In genomic region chr4:70505152-70505748, GRCh38 we compare ENCODE assay signal across 9 cellular contexts. TPM values are rescaled to one million over a fixed set of nuclear protein-coding genes. Genes with fewer than 3 reads are reported as not detected.
DNase-seq lines count a peak whose midpoint lies in the region; ATAC-seq and TF ChIP-seq lines count a peak whose summit lies in the region.
"Had no signal": no experiment of that assay in that cellular context is flagged by ENCODE, and none has a peak within 500 bp of the region (broad histone marks: within the 10 kb centered on the region; RNA-seq: fewer than 3 reads in every experiment).

No MANE protein-coding gene starts in this region.

- no peaks in the 10 kb centered on the region for H3K9me3 ChIP-seq in OCI-LY1 (ENCODE audit: low read length)

- H3K27ac Mint-ChIP-seq in osteocyte (ENCODE audit: unreplicated experiment), result no peak overlapping the region

- no peaks in the 10 kb centered on the region for H3K4me1 Mint-ChIP-seq in osteocyte (ENCODE audit: unreplicated experiment)

- peak; percentile 95 for ATAC-seq in HG03175 (IDR thresholded peaks at IDR 0.05; ENCODE audit: unreplicated experiment)

- peaks cover 11% of the 10 kb centered on the region for H3K27me3 Mint-ChIP-seq in osteocyte (ENCODE audit: unreplicated experiment)

- peak; percentile 58 for DNase-seq in COLO668 (lab: John Stamatoyannopoulos, UW; ENCODE audit: unreplicated experiment)
- peak; percentile 15 for DNase-seq in GM19238 (ENCODE audit: insufficient read length, low spot score)
- DNase-seq in activated T-helper 1 cell treated with Interleukin-2 at 50 U/mL for 16 hours (ENCODE audit: low read depth), result peak; percentile 23
- DNase-seq in fibroblast of villous mesenchyme (ENCODE audit: low read depth), result peak; percentile 38
- DNase-seq in osteocyte (ENCODE audit: extremely low spot score, unreplicated experiment), result no peak
- peak; percentile 62 for DNase-seq in ureter (ENCODE audit: low spot score)

- H3F3A ChIP-seq in OCI-LY1 (ENCODE audit: insufficient read depth, low read length), result no peaks in the 10 kb centered on the region

- no peak overlapping the region for H3K4me3 ChIP-seq in OCI-LY1 (ENCODE audit: low read depth, low read length, poor library complexity, severe bottlenecking)
- no peak overlapping the region for H3K4me3 ChIP-seq in fibroblast of villous mesenchyme (ENCODE audit: low read depth, low read length)

- H3K27ac ChIP-seq in OCI-LY1 (ENCODE audit: low read depth, low read length, poor library complexity, severe bottlenecking), result no peak overlapping the region

- H3K9ac ChIP-seq in OCI-LY1 (ENCODE audit: low read length), result no peak overlapping the region

- no peaks in the 10 kb centered on the region for H3K36me3 Mint-ChIP-seq in osteocyte (ENCODE audit: unreplicated experiment)

- H3K4me2 ChIP-seq in OCI-LY1 (ENCODE audit: low read length), result no peak overlapping the region

- H3K27me3 ChIP-seq in OCI-LY1 (ENCODE audit: insufficient read depth, low read length), result no peaks in the 10 kb centered on the region

- H3K9me2 ChIP-seq in OCI-LY1 (ENCODE audit: low read depth, low read length), result no peaks in the 10 kb centered on the region

- H4K20me1 ChIP-seq in OCI-LY1 (ENCODE audit: insufficient read depth, low read length), result no peaks in the 10 kb centered on the region

- no peak overlapping the region for H3K4me3 Mint-ChIP-seq in osteocyte (ENCODE audit: unreplicated experiment)

- no peak overlapping the region; the same call in 1 of the 2 replicates for H2AFZ ChIP-seq in OCI-LY1 (ENCODE audit: low read length)

- no peaks in the 10 kb centered on the region for H3K9me3 Mint-ChIP-seq in osteocyte (ENCODE audit: unreplicated experiment)

- H3K36me3 ChIP-seq in OCI-LY1 (ENCODE audit: insufficient read depth, low read length), result no peaks in the 10 kb centered on the region

- peak; percentile 98 for TF ChIP-seq CTCF in OCI-LY1 (IDR thresholded peaks at IDR 0.05; ENCODE audit: low read length)
- peak; percentile 98 for TF ChIP-seq CTCF in fibroblast of villous mesenchyme (IDR thresholded peaks at IDR 0.05; ENCODE audit: insufficient read depth, low read depth, low read length)
- peak; percentile 97 for TF ChIP-seq CTCF in osteocyte (IDR thresholded peaks at IDR 0.05)

- H3K4me1 ChIP-seq in OCI-LY1 (ENCODE audit: insufficient read depth, low read length, severe bottlenecking), result no peaks in the 10 kb centered on the region

- no peaks in the 10 kb centered on the region for H3K79me2 ChIP-seq in OCI-LY1 (ENCODE audit: insufficient read depth, low read length)

RNA-seq across cellular contexts. Expression of gene AMTN, which starts 13.1 kb away (rescaled TPM):
- total RNA-seq in fibroblast of villous mesenchyme (not detected in 2 replicates), osteocyte (not detected in 2 replicates), ureter (not detected)
- total RNA-seq: aorta had no signal

RNA-seq across cellular contexts. Expression of gene MUC7, which starts 33.3 kb away (rescaled TPM):
- total RNA-seq in fibroblast of villous mesenchyme, result not detected in 2 replicates
- not detected in 2 replicates for total RNA-seq in osteocyte
- total RNA-seq in ureter, result not detected
- total RNA-seq: aorta had no signal
